In genomic region chr4:16443504-16444088, GRCh38 we compare ENCODE assay signal across 8 cellular contexts.
DNase-seq lines count a peak whose midpoint lies in the region; ATAC-seq and TF ChIP-seq lines count a peak whose summit lies in the region.

No MANE protein-coding gene starts in this region.

- H3K27me3 ChIP-seq in neuronal stem cell (ENCODE audit: control insufficient read depth in 3 of 3, insufficient read depth in 3 of 3, low read depth in 1 of 3, low read length in 3 of 3) = no peaks in the 10 kb centered on the region

- H3K4me3 ChIP-seq in neuronal stem cell (ENCODE audit: low read length in 2 of 2) = no peak overlapping the region

- WGBS in neuronal stem cell (ENCODE audit: extremely low coverage in 2 of 2, insufficient read length in 2 of 2, insufficient replicate concordance in 1 of 2), 2 donors = no CpG with 5 or more reads among the region's 2 CpGs

- no peak overlapping the region for H3K27ac Mint-ChIP-seq in endothelial cell (ENCODE audit: unreplicated experiment)

- DNase-seq in Right ventricle myocardium superior (no peak), left cardiac atrium (no peak), HEK293T (ENCODE audit: extremely low spot score) (peak; percentile 47), NCI-H69 (lab: John Stamatoyannopoulos, UW) (peak; percentile 8), endothelial cell (ENCODE audit: low spot score) (peak; percentile 9), neuronal stem cell (ENCODE audit: low spot score) (peak; percentile 26), T-helper 9 cell (no peak)

- H2AK5ac ChIP-seq in neuronal stem cell (ENCODE audit: low read depth, low read length) = no peak overlapping the region

- H3K27me3 Mint-ChIP-seq in endothelial cell (ENCODE audit: unreplicated experiment) = peaks cover under 1% of the 10 kb centered on the region

- no peak overlapping the region for H3K14ac ChIP-seq in neuronal stem cell (ENCODE audit: low read length)

- H3K18ac ChIP-seq in neuronal stem cell (ENCODE audit: low read length) = no peak overlapping the region

- peak; percentile 25 for ATAC-seq in Right ventricle myocardium superior (ENCODE audit: poor library complexity)
- ATAC-seq in left cardiac atrium = no peak
- ATAC-seq in GM19328 (IDR thresholded peaks at IDR 0.05; ENCODE audit: unreplicated experiment) = no peak

- H3K36me3 ChIP-seq in neuronal stem cell (replicated peaks in 1 of 2; ENCODE audit: control insufficient read depth in 2 of 2, insufficient read depth in 2 of 2, low read length in 2 of 2) = no peaks in the 10 kb centered on the region

- H2BK5ac ChIP-seq in neuronal stem cell (ENCODE audit: low read length) = no peak overlapping the region

- no peak overlapping the region for H2BK15ac ChIP-seq in neuronal stem cell (ENCODE audit: low read length)

- peaks cover 6% of the 10 kb centered on the region for H3K36me3 Mint-ChIP-seq in endothelial cell (ENCODE audit: low read depth, unreplicated experiment)

- H3K23ac ChIP-seq in neuronal stem cell (ENCODE audit: low read depth, low read length, poor library complexity) = no peak overlapping the region

- peaks cover 6% of the 10 kb centered on the region for H3K4me1 Mint-ChIP-seq in endothelial cell (ENCODE audit: unreplicated experiment)

- POLR2A ChIA-PET in HEK293T (lab: Yijun Ruan, JAX) = no interaction called here

- TF ChIP-seq CTCF in endothelial cell (IDR thresholded peaks at IDR 0.05; ENCODE audit: unreplicated experiment) = peak; percentile 82

- CTCF ChIA-PET in HEK293T (lab: Yijun Ruan, JAX) = interaction anchor here (1.0 kb wide), 1 partner anchor 151 kb away, joined by 4 read pairs; no protein-coding TSS in a partner anchor

- H3K4me2 ChIP-seq in neuronal stem cell (ENCODE audit: insufficient read depth, low read length, poor library complexity, severe bottlenecking) = no peak overlapping the region

- H3K4me1 ChIP-seq in neuronal stem cell (ENCODE audit: control insufficient read depth in 2 of 2, insufficient read depth in 1 of 2, low read depth in 1 of 2, low read length in 2 of 2) = no peaks in the 10 kb centered on the region

- no peak overlapping the region for H2AFZ ChIP-seq in neuronal stem cell (ENCODE audit: low read length)

- intact Hi-C loops in Right ventricle myocardium superior (cut with DNase I) = loop anchor here (5.0 kb wide), 1 partner anchor 156 kb away; no protein-coding TSS in a partner anchor
- intact Hi-C loops in left cardiac atrium (cut with DNase I) = loop anchor here (5.0 to 10.0 kb wide), 2 partner anchors 151 to 159 kb away; no protein-coding TSS in a partner anchor

- no peak overlapping the region for H3K4ac ChIP-seq in neuronal stem cell (ENCODE audit: low read length)

- no peak overlapping the region for H2BK12ac ChIP-seq in neuronal stem cell (ENCODE audit: low read length)

- H3K4me3 Mint-ChIP-seq in endothelial cell (ENCODE audit: unreplicated experiment) = no peak overlapping the region

- no peak overlapping the region for H4K91ac ChIP-seq in neuronal stem cell (ENCODE audit: low read depth, low read length, poor library complexity)

- peaks cover 5% of the 10 kb centered on the region for H3K9me3 Mint-ChIP-seq in endothelial cell (ENCODE audit: unreplicated experiment)

- H3K9me3 ChIP-seq in neuronal stem cell (replicated peaks in 1 of 2; ENCODE audit: control insufficient read depth in 2 of 2, insufficient read depth in 1 of 2, low read depth in 1 of 2, low read length in 2 of 2) = no peaks in the 10 kb centered on the region

- H2BK120ac ChIP-seq in neuronal stem cell (ENCODE audit: low read depth, low read length) = no peak overlapping the region

- no peak overlapping the region for H3K9ac ChIP-seq in neuronal stem cell (ENCODE audit: low read depth, low read length, poor library complexity)

- no peak overlapping the region for H4K8ac ChIP-seq in neuronal stem cell (ENCODE audit: low read depth, low read length)

- no peak overlapping the region for H3K27ac ChIP-seq in neuronal stem cell (replicated peaks; ENCODE audit: low read length)

- H3K79me1 ChIP-seq in neuronal stem cell (ENCODE audit: low read depth, low read length) = no peaks in the 10 kb centered on the region

TF ChIP-seq in HEK293T, 16 proteins besides CTCF, POLR2A, EP300 and RAD21:
- TF ChIP-seq BHLHE40 (IDR thresholded peaks at IDR 0.05; ENCODE audit: borderline replicate concordance) (no peak), NFRKB (IDR thresholded peaks at IDR 0.05) (no peak), ARNT (IDR thresholded peaks at IDR 0.05) (no peak)

Comparison
In these comparisons a context has a peak if more than half of its experiments do, and no peak if none do; other contexts are left out.
1. DNase-seq: peak in HEK293T (single experiment), NCI-H69 (single experiment), endothelial cell (single experiment) and neuronal stem cell (single experiment); none in Right ventricle myocardium superior (single experiment), left cardiac atrium (single experiment) and T-helper 9 cell (single experiment).